ENCODE assay signal across 17 cellular contexts in genomic region chr10:99394256-99394655, GRCh38. TPM values are rescaled to one million over a fixed set of nuclear protein-coding genes. Genes with fewer than 3 reads are reported as not detected.
DNase-seq lines count a peak whose midpoint lies in the region; ATAC-seq, FAIRE-seq and TF ChIP-seq lines count a peak whose summit lies in the region.
"Had no signal": no experiment of that assay in that cellular context is flagged by ENCODE, and none has a peak within 500 bp of the region (broad histone marks: within the 10 kb centered on the region; RNA-seq: fewer than 3 reads in every experiment).

No MANE protein-coding gene starts in this region.

- TF ChIP-seq CTCF in PC-9 (conservative IDR thresholded peaks at IDR 0.05) (no peak), foreskin keratinocyte (conservative IDR thresholded peaks at IDR 0.05) (no peak), esophagus muscularis mucosa (IDR thresholded peaks at IDR 0.05) (no peak)

- no peak for FAIRE-seq in small intestine (lab: Jason Lieb, UNC)
- FAIRE-seq: astrocyte had no signal

- DNase-seq in Ammon's horn (ENCODE audit: low spot score): peak; percentile 31
- peak; percentile 10 for DNase-seq in MV-4-11 (lab: John Stamatoyannopoulos, UW)
- no peak for DNase-seq in PC-9
- peak; percentile 75 to 87 for DNase-seq in foreskin keratinocyte
- DNase-seq in activated naive CD4-positive, alpha-beta T cell treated with anti-CD3 and anti-CD28 coated beads, Interleukin-2, amount 10 ng/mL, durations not matched to agents 7 days and 5 days: no peak
- no peak for DNase-seq in small intestine
- DNase-seq in esophagus muscularis mucosa (ENCODE audit: extremely low spot score): no peak
- DNase-seq: activated effector memory CD4-positive, alpha-beta T cell treated with anti-CD3 and anti-CD28 coated beads, Interleukin-2, amount 50 U/mL, for 16 hours; COR-L47; effector CD4-positive, alpha-beta T cell; stimulated activated CD4-positive, alpha-beta T cell treated with anti-CD3 and anti-CD28 coated beads, Interleukin-4, amount 100 ng/mL, for 24 hours; uterus had no signal

- TF ChIP-seq EP300 in esophagus muscularis mucosa (IDR thresholded peaks at IDR 0.05): no peak

- H3K79me2 ChIP-seq in PC-9 (ENCODE audit: low read depth): no peaks in the 10 kb centered on the region

- BruUV-seq in PC-9 (replicated peaks; lab: Mats Ljungman, UMichigan): no TSS peak

- ATAC-seq in foreskin keratinocyte: peak; percentile 86
- ATAC-seq in stimulated activated memory B cell treated with anti-CD40 and anti-IgM and Interleukin-4, amounts not matched to agents 10 μg/mL and 1 μg/mL and 100 μg/mL, for 72 hours: no peak
- ATAC-seq: sciatic nerve, SK-N-SH treated with all-trans-retinoic acid at 6 μM for 48 hours had no signal

- H3K36me3 ChIP-seq in PC-9 (ENCODE audit: low read depth) (no peaks in the 10 kb centered on the region), small intestine (ENCODE audit: control insufficient read depth in 2 of 2, insufficient read depth in 2 of 2, low read length in 2 of 2) (peaks cover 19 to 20% of the 10 kb centered on the region in 2 donors), esophagus muscularis mucosa (peaks cover 24 to 50% (median 37%) of the 10 kb centered on the region in 4 donors)
- H3K36me3 ChIP-seq: neural progenitor cell, uterus had no signal

- H3K9me3 ChIP-seq in PC-9 (ENCODE audit: insufficient read depth, low read depth) (no peaks in the 10 kb centered on the region), small intestine (ENCODE audit: control insufficient read depth, low read depth) (no peaks in the 10 kb centered on the region), esophagus muscularis mucosa (no peaks in the 10 kb centered on the region)
- H3K9me3 ChIP-seq: uterus had no signal

- POLR2A ChIA-PET in PC-9 (lab: Charles Lee; ENCODE audit: unreplicated experiment): interaction anchor here (0.7 kb wide), 1 partner anchor 36 kb away, joined by 4 read pairs; the partner anchor contains the start of gene GOT1

- H2AFZ ChIP-seq in PC-9: no peak overlapping the region
- H2AFZ ChIP-seq: neural progenitor cell had no signal

- H3K4me3 ChIP-seq in PC-9 (no peak overlapping the region), small intestine (ENCODE audit: low read depth in 1 of 2, low read length in 2 of 2) (no peak overlapping the region), esophagus muscularis mucosa (no peak overlapping the region)
- H3K4me3 ChIP-seq: neural progenitor cell, uterus had no signal

- H3K27me3 ChIP-seq in PC-9 (ENCODE audit: insufficient read depth, low read depth): no peaks in the 10 kb centered on the region
- no peaks in the 10 kb centered on the region for H3K27me3 ChIP-seq in foreskin keratinocyte
- no peaks in the 10 kb centered on the region for H3K27me3 ChIP-seq in small intestine (ENCODE audit: control insufficient read depth in 2 of 2, insufficient read depth in 2 of 2, low read length in 2 of 2)
- H3K27me3 ChIP-seq in esophagus muscularis mucosa: no peaks in the 10 kb centered on the region
- H3K27me3 ChIP-seq: uterus had no signal

- H3K9me3 Mint-ChIP-seq in activated naive CD4-positive, alpha-beta T cell treated with anti-CD3 and anti-CD28 coated beads, Interleukin-2, amount 10 ng/mL, durations not matched to agents 7 days and 5 days: no peaks in the 10 kb centered on the region
- H3K9me3 Mint-ChIP-seq in stimulated activated memory B cell treated with anti-CD40 and anti-IgM and Interleukin-4, amounts not matched to agents 10 μg/mL and 1 μg/mL and 100 μg/mL, for 72 hours: no peaks in the 10 kb centered on the region
- H3K9me3 Mint-ChIP-seq: neural progenitor cell had no signal

- H3F3A ChIP-seq in PC-9 (ENCODE audit: insufficient read depth, low read depth): peaks cover 31% of the 10 kb centered on the region

- peaks cover 14% of the 10 kb centered on the region for H3K4me1 Mint-ChIP-seq in activated naive CD4-positive, alpha-beta T cell treated with anti-CD3 and anti-CD28 coated beads, Interleukin-2, amount 10 ng/mL, durations not matched to agents 7 days and 5 days
- H3K4me1 Mint-ChIP-seq in stimulated activated memory B cell treated with anti-CD40 and anti-IgM and Interleukin-4, amounts not matched to agents 10 μg/mL and 1 μg/mL and 100 μg/mL, for 72 hours: peaks cover 7% of the 10 kb centered on the region
- H3K4me1 Mint-ChIP-seq: neural progenitor cell had no signal

- no peak overlapping the region for H3K4me3 Mint-ChIP-seq in activated naive CD4-positive, alpha-beta T cell treated with anti-CD3 and anti-CD28 coated beads, Interleukin-2, amount 10 ng/mL, durations not matched to agents 7 days and 5 days
- H3K4me3 Mint-ChIP-seq in stimulated activated memory B cell treated with anti-CD40 and anti-IgM and Interleukin-4, amounts not matched to agents 10 μg/mL and 1 μg/mL and 100 μg/mL, for 72 hours: no peak overlapping the region
- H3K4me3 Mint-ChIP-seq: neural progenitor cell had no signal

- CTCF ChIA-PET in PC-9 (lab: Charles Lee): no interaction called here
- CTCF ChIA-PET in activated naive CD4-positive, alpha-beta T cell treated with anti-CD3 and anti-CD28 coated beads, Interleukin-2, amount 10 ng/mL, durations not matched to agents 7 days and 5 days (lab: Charles Lee): interaction anchor here (1.5 to 2.8 kb wide), 2 partner anchors 10 to 317 kb away, joined by 3 to 11 read pairs; no protein-coding TSS in a partner anchor

- peaks cover 5% of the 10 kb centered on the region for H3K27me3 Mint-ChIP-seq in activated naive CD4-positive, alpha-beta T cell treated with anti-CD3 and anti-CD28 coated beads, Interleukin-2, amount 10 ng/mL, durations not matched to agents 7 days and 5 days
- no peaks in the 10 kb centered on the region for H3K27me3 Mint-ChIP-seq in stimulated activated memory B cell treated with anti-CD40 and anti-IgM and Interleukin-4, amounts not matched to agents 10 μg/mL and 1 μg/mL and 100 μg/mL, for 72 hours

- H3K27ac ChIP-seq in PC-9 (no peak overlapping the region), foreskin keratinocyte (no peak overlapping the region), small intestine (ENCODE audit: low read depth in 1 of 2, low read length in 1 of 2) (no peak overlapping the region), esophagus muscularis mucosa (replicated peaks in 1 of 4) (no peak overlapping the region)
- H3K27ac ChIP-seq: neural progenitor cell, uterus had no signal

- peak overlapping the region; percentile 29 for H3K4me2 ChIP-seq in PC-9
- H3K4me2 ChIP-seq: neural progenitor cell had no signal

- H3K27ac Mint-ChIP-seq in activated naive CD4-positive, alpha-beta T cell treated with anti-CD3 and anti-CD28 coated beads, Interleukin-2, amount 10 ng/mL, durations not matched to agents 7 days and 5 days: no peak overlapping the region
- H3K27ac Mint-ChIP-seq in stimulated activated memory B cell treated with anti-CD40 and anti-IgM and Interleukin-4, amounts not matched to agents 10 μg/mL and 1 μg/mL and 100 μg/mL, for 72 hours: no peak overlapping the region
- H3K27ac Mint-ChIP-seq: neural progenitor cell had no signal

- no peak for TF ChIP-seq POLR2A in esophagus muscularis mucosa (IDR thresholded peaks at IDR 0.05; ENCODE audit: low read depth)

- H3K36me3 Mint-ChIP-seq in activated naive CD4-positive, alpha-beta T cell treated with anti-CD3 and anti-CD28 coated beads, Interleukin-2, amount 10 ng/mL, durations not matched to agents 7 days and 5 days: peaks cover 3% of the 10 kb centered on the region
- peaks cover 18% of the 10 kb centered on the region for H3K36me3 Mint-ChIP-seq in stimulated activated memory B cell treated with anti-CD40 and anti-IgM and Interleukin-4, amounts not matched to agents 10 μg/mL and 1 μg/mL and 100 μg/mL, for 72 hours

- H3K4me1 ChIP-seq in PC-9 (replicated peaks; ENCODE audit: insufficient read depth) (peaks cover 52% of the 10 kb centered on the region), foreskin keratinocyte (peaks cover 45% of the 10 kb centered on the region), small intestine (ENCODE audit: control insufficient read depth in 2 of 2, insufficient read depth in 1 of 2, low read depth in 1 of 2, low read length in 1 of 2) (no peaks in the 10 kb centered on the region), esophagus muscularis mucosa (peaks cover 17 to 25% (median 23%) of the 10 kb centered on the region in 4 donors)
- H3K4me1 ChIP-seq: neural progenitor cell, uterus had no signal

- H4K20me1 ChIP-seq in PC-9 (ENCODE audit: insufficient read depth): no peaks in the 10 kb centered on the region

- WGBS in small intestine, 3 donors: 56 to 78% (median 66%) methylated on average over 8 of the region's 8 CpGs
- WGBS in esophagus muscularis mucosa: 76% methylated on average over 8 of the region's 8 CpGs

- intact Hi-C loops in PC-9 (cut with micrococcal nuclease; ENCODE audit: unreplicated experiment): loop anchor here (5.0 kb wide), 1 partner anchor 168 kb away; no protein-coding TSS in a partner anchor
- intact Hi-C loops in esophagus muscularis mucosa (cut with DNase I): no loop called here

- no peaks in the 10 kb centered on the region for H3K9me2 ChIP-seq in PC-9 (ENCODE audit: insufficient read depth)

RNA-seq across cellular contexts. Expression of gene GOT1, which starts 36.2 kb away (rescaled TPM):
- total RNA-seq in PC-9 (2021): 27.5 and 28.6 TPM in 2 replicates
- 38.5 and 42.9 TPM in 2 replicates for total RNA-seq in foreskin keratinocyte
- polyA plus RNA-seq in foreskin keratinocyte: 34.3 and 41.5 TPM in 2 replicates
- polyA plus RNA-seq in small intestine: 100 to 1,000 TPM in 1 of 3 donors, 10 to 100 TPM in 2; 65.9 to 105 (median 78.0) TPM
- total RNA-seq in esophagus muscularis mucosa: 10 to 100 TPM; 31.0 to 37.4 (median 36.0) TPM

Comparison
In these comparisons a context has a peak if more than half of its experiments do, and no peak if none do; other contexts are left out.
1. DNase-seq: peak in Ammon's horn (single experiment), MV-4-11 (single experiment) and foreskin keratinocyte (2 of 2); none in PC-9 (0 of 2), activated naive CD4-positive, alpha-beta T cell treated with anti-CD3 and anti-CD28 coated beads, Interleukin-2, amount 10 ng/mL, durations not matched to agents 7 days and 5 days (single experiment), small intestine (single experiment) and esophagus muscularis mucosa (single experiment).